ENCODE assay signal across 18 cellular contexts in genomic region chr4:54333657-54334056, GRCh38.
"Had no signal": no experiment of that assay in that cellular context is flagged by ENCODE, and none has a peak within 500 bp of the region (broad histone marks: within the 10 kb centered on the region; RNA-seq: fewer than 3 reads in every experiment).

No MANE protein-coding gene starts in this region.

- H3K27me3 Mint-ChIP-seq: dendritic cell treated with granulocyte-macrophage colony-stimulating factor and Interleukin-4, amounts not matched to agents 40 ng/mL and 50 ng/mL, for 4 days had no signal

- H3K27ac Mint-ChIP-seq: activated naive CD8-positive, alpha-beta T cell treated with anti-CD3 and anti-CD28 coated beads, Interleukin-2, amount 10 ng/mL, durations not matched to agents 7 days and 5 days; activated T-helper 1 cell treated with anti-CD3 and anti-CD28 coated beads, Interleukin-12 subunit alpha, Interleukin-12 subunit beta, Interleukin-2, Interleukin-4 antibody, amounts not matched to agents 30 ng/mL and 10 ng/mL and 1 ng/mL, durations not matched to agents 14 hours and 24 hours and 36 hours; dendritic cell treated with granulocyte-macrophage colony-stimulating factor and Interleukin-4, amounts not matched to agents 40 ng/mL and 50 ng/mL, for 4 days; nephron progenitor cell; T-cell had no signal

- H3K4me1 Mint-ChIP-seq: activated naive CD8-positive, alpha-beta T cell treated with anti-CD3 and anti-CD28 coated beads, Interleukin-2, amount 10 ng/mL, durations not matched to agents 7 days and 5 days; T-cell had no signal

- H3K9me3 Mint-ChIP-seq: activated naive CD8-positive, alpha-beta T cell treated with anti-CD3 and anti-CD28 coated beads, Interleukin-2, amount 10 ng/mL, durations not matched to agents 7 days and 5 days; activated T-helper 1 cell treated with anti-CD3 and anti-CD28 coated beads, Interleukin-12 subunit alpha, Interleukin-12 subunit beta, Interleukin-2, Interleukin-4 antibody, amounts not matched to agents 30 ng/mL and 10 ng/mL and 1 ng/mL, durations not matched to agents 14 hours and 24 hours and 36 hours; nephron progenitor cell; T-cell had no signal

- ATAC-seq: activated CD4-positive, CD25-positive, alpha-beta regulatory T cell treated with anti-CD3 and anti-CD28 coated beads, Interleukin-2, amount 50 U/mL, for 24 hours; gastroesophageal sphincter; T-cell had no signal

- DNase-seq: activated CD4-positive, alpha-beta T cell treated with anti-CD3 and anti-CD28 coated beads, Interleukin-2, amount 50 U/mL, for 1 hour; activated CD8-positive, alpha-beta memory T cell treated with anti-CD3 and anti-CD28 coated beads for 24 hours; activated naive CD4-positive, alpha-beta T cell; activated naive CD8-positive, alpha-beta T cell treated with anti-CD3 and anti-CD28 coated beads, Interleukin-2, amount 10 ng/mL, durations not matched to agents 7 days and 5 days; kidney glomerular epithelial cell; nephron progenitor cell; stimulated activated CD4-positive, alpha-beta T cell treated with anti-CD3 and anti-CD28 coated beads, Interleukin-12 subunit alpha, Interleukin-12 subunit beta, amount 100 ng/mL, for 4 hours; stimulated activated CD4-positive, alpha-beta T cell treated with anti-CD3 and anti-CD28 coated beads, Interleukin-2, amount 100 ng/mL, for 24 hours; T-cell; T-helper 9 cell; tibial artery had no signal

- H3K36me3 Mint-ChIP-seq: activated naive CD8-positive, alpha-beta T cell treated with anti-CD3 and anti-CD28 coated beads, Interleukin-2, amount 10 ng/mL, durations not matched to agents 7 days and 5 days; T-cell had no signal

- H3K4me3 ChIP-seq: ascending aorta, breast epithelium, gastroesophageal sphincter, hepatocyte, tibial artery had no signal

- H3K4me3 Mint-ChIP-seq: activated naive CD8-positive, alpha-beta T cell treated with anti-CD3 and anti-CD28 coated beads, Interleukin-2, amount 10 ng/mL, durations not matched to agents 7 days and 5 days; activated T-helper 1 cell treated with anti-CD3 and anti-CD28 coated beads, Interleukin-12 subunit alpha, Interleukin-12 subunit beta, Interleukin-2, Interleukin-4 antibody, amounts not matched to agents 30 ng/mL and 10 ng/mL and 1 ng/mL, durations not matched to agents 14 hours and 24 hours and 36 hours; dendritic cell treated with granulocyte-macrophage colony-stimulating factor and Interleukin-4, amounts not matched to agents 40 ng/mL and 50 ng/mL, for 4 days; nephron progenitor cell; T-cell had no signal

- H3K9me3 ChIP-seq: ascending aorta, breast epithelium, gastroesophageal sphincter, tibial artery had no signal

- H3K36me3 ChIP-seq: ascending aorta, breast epithelium, gastroesophageal sphincter, tibial artery had no signal

- H3K27ac ChIP-seq: ascending aorta, breast epithelium, gastroesophageal sphincter, hepatocyte, tibial artery had no signal
